Comparison of ENCODE assay signal across 8 cellular contexts in the genomic region with DNA sequence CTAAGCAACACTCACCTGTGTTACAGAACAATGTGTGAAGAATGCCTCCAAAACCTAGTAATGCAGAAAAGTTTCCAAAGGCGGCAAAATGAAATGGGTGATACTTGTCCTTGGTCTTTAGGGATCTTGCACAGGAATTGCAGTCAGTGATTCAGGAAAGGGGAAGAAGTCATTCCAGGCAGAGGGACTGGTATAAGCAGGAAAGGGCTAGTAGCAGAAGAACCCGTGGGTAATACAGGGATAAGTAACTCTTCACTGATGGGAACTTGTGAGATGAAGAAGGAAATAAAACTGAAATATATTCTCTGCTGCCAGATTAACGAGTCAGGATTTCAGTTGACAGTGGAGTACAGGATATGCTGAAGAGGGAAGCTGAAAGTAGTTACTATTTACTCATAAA. TPM values are rescaled to one million over a fixed set of nuclear protein-coding genes. Genes with fewer than 3 reads are reported as not detected.
DNase-seq lines count a peak whose midpoint lies in the region; ATAC-seq, FAIRE-seq and TF ChIP-seq lines count a peak whose summit lies in the region.

No MANE protein-coding gene starts in this region.

- H3K9me3 ChIP-seq in DOHH2 (ENCODE audit: control insufficient read depth, insufficient read depth, low read length) (peaks cover 4% of the 10 kb centered on the region; the same call in 1 of the 2 replicates), MM.1S (replicated peaks; ENCODE audit: insufficient read depth, low read length) (no peaks in the 10 kb centered on the region), H1 (ENCODE audit: insufficient read depth in 2 of 2, low read depth in 1 of 2, low read length in 1 of 2) (no peaks in the 10 kb centered on the region), neuron (ENCODE audit: low read length) (no peaks in the 10 kb centered on the region)

- H3K79me1 ChIP-seq in H1 (ENCODE audit: low read depth, low read length), result peaks cover 4% of the 10 kb centered on the region

- H2BK15ac ChIP-seq in H1 (ENCODE audit: low read length), result no peak overlapping the region

- H2BK20ac ChIP-seq in H1 (ENCODE audit: low read length), result no peak overlapping the region

- H3K4me3 ChIP-seq in DOHH2 (ENCODE audit: low read length), result peak overlapping the region; percentile 98
- H3K4me3 ChIP-seq in MM.1S (ENCODE audit: low read length), result peak overlapping the region; percentile 78
- peak overlapping the region; percentile 27 to 98 (median 87); a peak in 6 of 8 replicates for H3K4me3 ChIP-seq in H1 (ENCODE audit: extremely low read depth in 1 of 4, insufficient read depth in 2 of 4, low read depth in 3 of 4, low read length in 4 of 4)
- peak overlapping the region; percentile 91 for H3K4me3 ChIP-seq in neuron (ENCODE audit: low read length)

- no peak overlapping the region for H4K91ac ChIP-seq in H1 (replicated peaks; ENCODE audit: insufficient read length, low read length)

- CTCF ChIA-PET in H1 (lab: Charles Lee; ENCODE audit: partially characterized antibody), result interaction anchor here (0.5 to 3.9 kb wide), 5 partner anchors 14 to 1636 kb away, joined by 3 to 30 read pairs (median 4); no protein-coding TSS in a partner anchor

- H2AFZ ChIP-seq in MM.1S (ENCODE audit: low read length), result no peak overlapping the region
- no peak overlapping the region for H2AFZ ChIP-seq in H1 (ENCODE audit: low read length)
- H2AFZ ChIP-seq in neuron (ENCODE audit: low read depth, low read length), result no peak overlapping the region

- no peak overlapping the region for H3K56ac ChIP-seq in H1 (replicated peaks; ENCODE audit: insufficient read length, low read depth, low read length)

- H3K23me2 ChIP-seq in H1 (ENCODE audit: low read depth, low read length), result peaks cover 7% of the 10 kb centered on the region

- no peak overlapping the region for H2BK5ac ChIP-seq in H1 (ENCODE audit: low read depth, low read length)

- peaks cover 13% of the 10 kb centered on the region for H3K4me1 ChIP-seq in DOHH2 (ENCODE audit: control insufficient read depth, low read length)
- peaks cover 19% of the 10 kb centered on the region for H3K4me1 ChIP-seq in MM.1S (ENCODE audit: low read length)
- H3K4me1 ChIP-seq in H1 (replicated peaks in 1 of 4; ENCODE audit: control insufficient read depth in 3 of 4, insufficient read depth in 4 of 4, low read length in 3 of 4), result 0 out of 7 replicates have a peak, but pooled peaks cover 0 to 3% (median 0%) of the 10 kb centered on the region in 4 experiments
- peaks cover 15% of the 10 kb centered on the region for H3K4me1 ChIP-seq in neuron (ENCODE audit: insufficient read depth, low read length)

- no peak for DNase-seq in MM.1S
- DNase-seq in H1 (ENCODE audit: low read depth in 1 of 2, low spot score in 2 of 2), result no peak
- DNase-seq in AML-193 (lab: John Stamatoyannopoulos, UW), result no peak
- DNase-seq in NCI-H510A treated with DMSO at 0.1 percent for 48 hours (lab: John Stamatoyannopoulos, UW), result no peak

- no peak overlapping the region for H3K4ac ChIP-seq in H1 (replicated peaks; ENCODE audit: insufficient read length, low read depth, low read length)

- no peaks in the 10 kb centered on the region for H3K27me3 ChIP-seq in DOHH2 (ENCODE audit: control insufficient read depth, low read length)
- H3K27me3 ChIP-seq in MM.1S (replicated peaks; ENCODE audit: insufficient read depth, low read length), result no peaks in the 10 kb centered on the region
- H3K27me3 ChIP-seq in H1 (replicated peaks in 1 of 4; ENCODE audit: control insufficient read depth in 3 of 4, extremely low read depth in 1 of 4, insufficient read depth in 3 of 4, low read length in 3 of 4), result no peaks in the 10 kb centered on the region
- H3K27me3 ChIP-seq in neuron (ENCODE audit: insufficient read depth, low read length), result no peaks in the 10 kb centered on the region

- TF ChIP-seq CTCF in DOHH2 (IDR thresholded peaks at IDR 0.05; ENCODE audit: low read depth, low read length, poor library complexity, severe bottlenecking) (no peak), MM.1S (IDR thresholded peaks at IDR 0.05; ENCODE audit: low read length) (no peak), H1 (IDR thresholded peaks at IDR 0.05; ENCODE audit: control extremely low read depth in 1 of 3, insufficient read depth in 1 of 3, low read depth in 1 of 3, low read length in 3 of 3) (no peak)

- WGBS in H1 (ENCODE audit: extremely low coverage in 1 of 2, insufficient coverage in 1 of 2, insufficient read length in 1 of 2, insufficient replicate concordance in 2 of 2, low coverage in 1 of 2, low lambda C conversion rate in 2 of 2, missing lambda C conversion rate in 1 of 2), 2 experiments, result 66% methylated on average over 3 of the region's 3 CpGs; no CpG with 5 or more reads in 1 of the 2 experiments

- TF ChIP-seq EP300 in H1 (IDR thresholded peaks at IDR 0.05; ENCODE audit: borderline replicate concordance in 1 of 2, low read depth in 2 of 2, low read length in 2 of 2), result no peak

- H2BK12ac ChIP-seq in H1 (ENCODE audit: low read depth, low read length), result no peak overlapping the region

- H3F3A ChIP-seq in DOHH2 (ENCODE audit: control insufficient read depth, insufficient read depth) (no peaks in the 10 kb centered on the region; the same call in 1 of the 2 replicates), MM.1S (ENCODE audit: insufficient read depth, low read length) (peaks cover 8% of the 10 kb centered on the region; the same call in 1 of the 2 replicates)

- H3K27ac ChIP-seq in DOHH2 (ENCODE audit: low read depth, low read length) (0 out of 2 replicates have a peak overlapping the region, but pooled peaks have one; percentile 43), MM.1S (ENCODE audit: low read length) (no peak overlapping the region), H1 (ENCODE audit: low read depth, low read length) (no peak overlapping the region)

- H2BK120ac ChIP-seq in H1 (replicated peaks; ENCODE audit: low read depth, low read length), result no peak overlapping the region

- H3K79me2 ChIP-seq in DOHH2 (ENCODE audit: control insufficient read depth, low read length) (peaks cover 60% of the 10 kb centered on the region), MM.1S (ENCODE audit: low read length) (peaks cover 53% of the 10 kb centered on the region), H1 (ENCODE audit: control insufficient read depth in 1 of 2, insufficient read depth in 2 of 2, low read length in 2 of 2) (peaks cover 7 to 56% of the 10 kb centered on the region in 2 experiments)

- no peak overlapping the region for H3K23ac ChIP-seq in H1 (ENCODE audit: insufficient read length)

- H3K9me2 ChIP-seq in DOHH2 (replicated peaks; ENCODE audit: control insufficient read depth, low read length) (no peaks in the 10 kb centered on the region), MM.1S (replicated peaks; ENCODE audit: insufficient read depth, low read length) (no peaks in the 10 kb centered on the region)

- no peak for TF ChIP-seq POLR2A in H1 (IDR thresholded peaks at IDR 0.05; ENCODE audit: control extremely low read depth in 1 of 2, low read depth in 2 of 2, low read length in 2 of 2)

- POLR2A ChIA-PET in H1 (lab: Charles Lee; ENCODE audit: partially characterized antibody), result no interaction called here

- no peak overlapping the region for H4K5ac ChIP-seq in H1 (ENCODE audit: insufficient read length, low read depth, low read length)

- H3K18ac ChIP-seq in H1 (ENCODE audit: extremely low read depth, low read length), result no peak overlapping the region

- H3K36me3 ChIP-seq in DOHH2 (ENCODE audit: control insufficient read depth, low read length), result peaks cover 17% of the 10 kb centered on the region
- H3K36me3 ChIP-seq in MM.1S (replicated peaks; ENCODE audit: insufficient read depth, low read length), result no peaks in the 10 kb centered on the region
- H3K36me3 ChIP-seq in H1 (ENCODE audit: control insufficient read depth in 2 of 4, insufficient read depth in 4 of 4, low read length in 3 of 4), result no peaks in the 10 kb centered on the region
- peaks cover 2% of the 10 kb centered on the region for H3K36me3 ChIP-seq in neuron (ENCODE audit: insufficient read depth, low read length)

- H4K8ac ChIP-seq in H1 (ENCODE audit: extremely low read depth, insufficient read depth, low read length), result no peak overlapping the region

- no peak overlapping the region for H2AK5ac ChIP-seq in H1 (ENCODE audit: low read depth, low read length)

- no peak overlapping the region for H3K14ac ChIP-seq in H1 (ENCODE audit: insufficient read length)

- H3K4me2 ChIP-seq in DOHH2 (ENCODE audit: low read length) (peak overlapping the region; percentile 98), MM.1S (ENCODE audit: low read depth, low read length) (peak overlapping the region; percentile 76), H1 (ENCODE audit: insufficient read depth in 1 of 2, low read depth in 2 of 2, low read length in 2 of 2) (peak overlapping the region; percentile 55 to 74)

- H4K20me1 ChIP-seq in DOHH2 (ENCODE audit: control insufficient read depth, insufficient read depth, low read depth, low read length), result peaks cover 9% of the 10 kb centered on the region
- H4K20me1 ChIP-seq in MM.1S (ENCODE audit: insufficient read depth, low read length), result no peaks in the 10 kb centered on the region
- peaks cover 0 to 2% of the 10 kb centered on the region in 2 experiments for H4K20me1 ChIP-seq in H1 (replicated peaks in 1 of 2; ENCODE audit: control insufficient read depth in 1 of 2, insufficient read depth in 2 of 2, low read length in 2 of 2)

- no peak for ATAC-seq in HG03442 (IDR thresholded peaks at IDR 0.05; ENCODE audit: unreplicated experiment)
- no peak for ATAC-seq in GM21786 (IDR thresholded peaks at IDR 0.05; ENCODE audit: unreplicated experiment)

- no peak for TF ChIP-seq RAD21 in H1 (IDR thresholded peaks at IDR 0.05 in 1 of 2, conservative IDR thresholded peaks at IDR 0.05 in 1 of 2; ENCODE audit: low read depth in 2 of 2, low read length in 2 of 2)

- H3K9ac ChIP-seq in MM.1S (ENCODE audit: low read length) (peak overlapping the region; percentile 70; the same call in 1 of the 2 replicates), H1 (replicated peaks in 1 of 4; ENCODE audit: extremely low read depth in 1 of 4, low read depth in 3 of 4, low read length in 3 of 4) (peak overlapping the region in 3 of 4 experiments; percentile 16 to 86 (median 78); a peak in 3 of 7 replicates)

- no peak for FAIRE-seq in H1 (lab: Jason Lieb, UNC)

TF ChIP-seq in H1, 55 proteins besides CTCF, POLR2A, EP300 and RAD21 (continues in another document):
- TF ChIP-seq POU5F1 (IDR thresholded peaks at IDR 0.05; ENCODE audit: low read depth, low read length), result no peak
- TF ChIP-seq EGR1 (IDR thresholded peaks at IDR 0.05; ENCODE audit: borderline replicate concordance, low read depth, low read length), result no peak
- TF ChIP-seq CTBP2 (IDR thresholded peaks at IDR 0.05; ENCODE audit: borderline replicate concordance, insufficient read depth, insufficient read length, low read length), result no peak

RNA-seq across cellular contexts. Expression of a gene that starts 1.2 kb away (rescaled TPM):
- total RNA-seq in H1 (2021; fragmentation: NEBNext Ultra II Directional; extraction: Animal tissue kit (Norgen Biotek cat#: 25700)), result 22.5 and 23.3 TPM in 2 replicates
- polyA plus RNA-seq in H1 (2011; rRNA removed), result 1.5 and 2.4 TPM in 2 replicates
- polyA plus RNA-seq in H1 (2011; cell fraction: cytosol; rRNA removed), result 4.4 TPM
- polyA plus RNA-seq in H1 (2011; cell fraction: nucleus; rRNA removed), result 1.7 TPM
- polyA plus RNA-seq in H1 (2012, experiment 1 of 2), result 4.8 to 12.2 TPM (median 5.2 TPM) in 4 replicates
- polyA plus RNA-seq in H1 (2012, experiment 2 of 2), result 0.83 TPM
- polyA plus RNA-seq in H1 (2013, experiment 1 of 2), result 18.2 TPM
- 15.4 TPM for polyA plus RNA-seq in H1 (2013, experiment 2 of 2)
- polyA minus RNA-seq in H1 (2011; rRNA and poly(A)+ RNA removed), result 3.6 and 5.0 TPM in 2 replicates
- polyA minus RNA-seq in H1 (2011; cell fraction: cytosol; rRNA and poly(A)+ RNA removed), result 8.1 TPM
- polyA minus RNA-seq in H1 (2011; cell fraction: nucleus; rRNA and poly(A)+ RNA removed), result 17.4 TPM
